ENCODE assay signal across 17 cellular contexts in the genomic region with DNA sequence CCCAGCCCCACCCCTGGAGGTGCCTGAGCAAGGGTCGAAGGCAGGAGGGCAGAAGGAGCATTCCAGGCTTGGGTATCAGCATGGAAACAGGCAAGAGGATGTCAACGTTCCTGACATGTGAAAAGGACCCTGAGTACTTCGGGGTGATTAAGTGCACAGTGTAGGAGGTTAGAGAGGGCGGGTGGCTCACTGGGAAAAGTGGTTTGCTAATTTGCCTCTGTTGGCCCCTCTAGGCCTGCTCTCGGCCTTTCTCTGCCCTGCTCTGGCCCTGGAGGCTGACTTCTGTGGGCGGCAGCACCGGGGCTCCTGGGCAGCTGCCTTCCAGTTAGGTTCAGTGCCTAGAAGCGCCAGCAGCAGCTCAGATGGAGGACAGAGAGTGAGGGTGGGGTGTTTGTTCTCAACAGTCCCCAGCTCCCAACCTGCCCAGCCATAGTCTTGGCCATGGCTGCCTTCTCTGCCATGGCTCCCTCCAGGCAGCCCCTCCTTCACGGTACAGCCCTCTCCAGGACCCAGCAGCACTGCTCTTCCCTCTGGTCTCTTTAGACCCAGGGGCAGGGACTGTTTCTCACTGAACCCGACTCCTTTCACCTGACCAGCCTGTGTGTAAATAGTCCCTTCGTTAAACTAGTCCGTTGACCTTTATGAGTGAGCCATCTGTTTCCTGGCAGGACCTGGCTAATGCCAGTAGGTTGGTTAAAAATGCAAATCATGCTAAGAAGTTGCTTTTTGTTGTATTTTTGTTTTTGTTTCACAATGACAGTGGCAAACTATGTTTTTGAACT.
A peak's percentile ranks its signal among the peaks of the same experiment; 100 is the strongest.
DNase-seq lines count a peak whose midpoint lies in the region; ATAC-seq and TF ChIP-seq lines count a peak whose summit lies in the region.
"Had no signal": no experiment of that assay in that cellular context is flagged by ENCODE, and none has a peak within 500 bp of the region (broad histone marks: within the 10 kb centered on the region; RNA-seq: fewer than 3 reads in every experiment).

No MANE protein-coding gene starts in this region.

- CTCF ChIA-PET in WTC11 (lab: Charles Lee): no interaction called here
- CTCF ChIA-PET in PC-3 (lab: Charles Lee): no interaction called here

- H3K79me1 ChIP-seq in neuronal stem cell (ENCODE audit: low read depth, low read length): no peaks in the 10 kb centered on the region

- no peaks in the 10 kb centered on the region for H3K36me3 ChIP-seq in neuronal stem cell (replicated peaks in 1 of 2; ENCODE audit: control insufficient read depth in 2 of 2, insufficient read depth in 2 of 2, low read length in 2 of 2)
- H3K36me3 ChIP-seq in PC-3 (ENCODE audit: low read depth, low read length): no peaks in the 10 kb centered on the region
- H3K36me3 ChIP-seq: BLaER1, vagina had no signal

- H3K27me3 Mint-ChIP-seq in HFFc6 (ENCODE audit: insufficient read depth) (no peaks in the 10 kb centered on the region), WTC11 (ENCODE audit: low read depth) (no peaks in the 10 kb centered on the region)

- H3K4me1 Mint-ChIP-seq in HFFc6 (ENCODE audit: low read depth): peaks cover 76% of the 10 kb centered on the region
- H3K4me1 Mint-ChIP-seq in WTC11: peaks cover 4% of the 10 kb centered on the region

- no peaks in the 10 kb centered on the region for H3F3A ChIP-seq in PC-3 (ENCODE audit: low read length, unreplicated experiment)

- H4K91ac ChIP-seq in neuronal stem cell (ENCODE audit: low read depth, low read length, poor library complexity): no peak overlapping the region

- H4K20me1 ChIP-seq in PC-3 (ENCODE audit: low read length): no peaks in the 10 kb centered on the region
- H4K20me1 ChIP-seq: BLaER1 had no signal

- no peaks in the 10 kb centered on the region for H3K79me2 ChIP-seq in PC-3 (ENCODE audit: low read length)

- H3K9me3 ChIP-seq in neuronal stem cell (replicated peaks in 1 of 2; ENCODE audit: control insufficient read depth in 2 of 2, insufficient read depth in 1 of 2, low read depth in 1 of 2, low read length in 2 of 2) (no peaks in the 10 kb centered on the region), PC-3 (ENCODE audit: low read length) (no peaks in the 10 kb centered on the region)
- H3K9me3 ChIP-seq: BLaER1, vagina had no signal

- H3K9me3 Mint-ChIP-seq in HFFc6 (no peaks in the 10 kb centered on the region), WTC11 (no peaks in the 10 kb centered on the region)
- H3K9me3 Mint-ChIP-seq: activated T-helper 1 cell treated with anti-CD3 and anti-CD28 coated beads, Interleukin-12 subunit alpha, Interleukin-12 subunit beta, Interleukin-2, Interleukin-4 antibody, amounts not matched to agents 30 ng/mL and 10 ng/mL and 1 ng/mL, durations not matched to agents 14 hours and 24 hours and 36 hours had no signal

- DNase-seq in G401 (ENCODE audit: low spot score) (peak; percentile 86), HFFc6 (no peak), WTC11 (ENCODE audit: low spot score) (no peak), neuronal stem cell (ENCODE audit: low spot score) (no peak), PC-3 (no peak)
- DNase-seq in activated CD4-positive, alpha-beta T cell treated with anti-CD3 and anti-CD28 coated beads for 4 hours: no peak
- DNase-seq in stimulated activated CD4-positive, alpha-beta T cell treated with anti-CD3 and anti-CD28 coated beads, Interleukin-12 subunit alpha, Interleukin-12 subunit beta, amount 100 ng/mL, for 4 hours: no peak
- DNase-seq: anterior cingulate cortex; effector CD4-positive, alpha-beta T cell; foreskin keratinocyte; NCI-H2171 treated with DMSO at 0.1 percent for 48 hours; stimulated activated CD4-positive, alpha-beta T cell treated with anti-CD3 and anti-CD28 coated beads, Interleukin-2, amount 100 ng/mL, for 48 hours; T-helper 2 cell had no signal

- H3K4me2 ChIP-seq in neuronal stem cell (ENCODE audit: insufficient read depth, low read length, poor library complexity, severe bottlenecking): no peak overlapping the region
- no peak overlapping the region for H3K4me2 ChIP-seq in PC-3 (ENCODE audit: low read length)
- H3K4me2 ChIP-seq: BLaER1 had no signal

- H3K23ac ChIP-seq in neuronal stem cell (ENCODE audit: low read depth, low read length, poor library complexity): no peak overlapping the region

- peaks cover 3 to 12% of the 10 kb centered on the region in 2 donors for H3K4me1 ChIP-seq in neuronal stem cell (ENCODE audit: control insufficient read depth in 2 of 2, insufficient read depth in 1 of 2, low read depth in 1 of 2, low read length in 2 of 2)
- H3K4me1 ChIP-seq in PC-3 (ENCODE audit: insufficient read depth, low read length): peaks cover 12% of the 10 kb centered on the region
- H3K4me1 ChIP-seq: BLaER1, foreskin keratinocyte had no signal

- no peak overlapping the region for H2BK15ac ChIP-seq in neuronal stem cell (ENCODE audit: low read length)

- H2BK12ac ChIP-seq in neuronal stem cell (ENCODE audit: low read length): no peak overlapping the region

- no peaks in the 10 kb centered on the region for H3K9me2 ChIP-seq in PC-3 (replicated peaks; ENCODE audit: low read length)

- no TSS peak for BruUV-seq in PC-3 (replicated peaks; lab: Mats Ljungman, UMichigan)

- intact Hi-C loops in PC-3 (cut with micrococcal nuclease): no loop called here

- peak overlapping the region; percentile 20 for H2AK5ac ChIP-seq in neuronal stem cell (ENCODE audit: low read depth, low read length)

- H3K36me3 Mint-ChIP-seq in HFFc6 (ENCODE audit: low read depth) (no peaks in the 10 kb centered on the region), WTC11 (no peaks in the 10 kb centered on the region)

- ATAC-seq in WTC11: peak; percentile 74
- ATAC-seq in PC-3: no peak
- ATAC-seq in GM21717 (IDR thresholded peaks at IDR 0.05; ENCODE audit: unreplicated experiment): no peak
- ATAC-seq: foreskin keratinocyte had no signal

- H3K4me3 Mint-ChIP-seq in HFFc6: no peak overlapping the region
- H3K4me3 Mint-ChIP-seq in WTC11: no peak overlapping the region
- H3K4me3 Mint-ChIP-seq: activated T-helper 1 cell treated with anti-CD3 and anti-CD28 coated beads, Interleukin-12 subunit alpha, Interleukin-12 subunit beta, Interleukin-2, Interleukin-4 antibody, amounts not matched to agents 30 ng/mL and 10 ng/mL and 1 ng/mL, durations not matched to agents 14 hours and 24 hours and 36 hours had no signal

- H3K14ac ChIP-seq in neuronal stem cell (ENCODE audit: low read length): no peak overlapping the region

- H3K27me3 ChIP-seq in neuronal stem cell (ENCODE audit: control insufficient read depth in 3 of 3, insufficient read depth in 3 of 3, low read depth in 1 of 3, low read length in 3 of 3): peaks cover 0 to 4% (median 0%) of the 10 kb centered on the region in 3 experiments
- no peaks in the 10 kb centered on the region for H3K27me3 ChIP-seq in PC-3 (ENCODE audit: low read length)
- H3K27me3 ChIP-seq: BLaER1, foreskin keratinocyte, vagina had no signal

- in situ Hi-C loops in G401 (cut with HindIII; ENCODE audit: low sequenced_read_pairs): no loop called here

- H3K18ac ChIP-seq in neuronal stem cell (ENCODE audit: low read length): peak overlapping the region; percentile 66

- H3K4ac ChIP-seq in neuronal stem cell (ENCODE audit: low read length): no peak overlapping the region

- WGBS in neuronal stem cell (ENCODE audit: extremely low coverage in 2 of 2, insufficient read length in 2 of 2, insufficient replicate concordance in 1 of 2), 2 donors: no CpG with 5 or more reads among the region's 12 CpGs

- H3K27ac Mint-ChIP-seq in HFFc6 (peak overlapping the region; percentile 18; the same call in 1 of the 2 replicates), WTC11 (no peak overlapping the region)
- H3K27ac Mint-ChIP-seq: activated T-helper 1 cell treated with anti-CD3 and anti-CD28 coated beads, Interleukin-12 subunit alpha, Interleukin-12 subunit beta, Interleukin-2, Interleukin-4 antibody, amounts not matched to agents 30 ng/mL and 10 ng/mL and 1 ng/mL, durations not matched to agents 14 hours and 24 hours and 36 hours had no signal

- no peak for TF ChIP-seq CTCF in HFFc6 (IDR thresholded peaks at IDR 0.05)
- no peak for TF ChIP-seq CTCF in WTC11 (IDR thresholded peaks at IDR 0.05)
- TF ChIP-seq CTCF in PC-3 (conservative IDR thresholded peaks at IDR 0.05; ENCODE audit: low read depth, low read length): no peak

- H2AFZ ChIP-seq in neuronal stem cell (ENCODE audit: low read length) (peak overlapping the region; percentile 63), PC-3 (ENCODE audit: low read length) (no peak overlapping the region)

- no peak overlapping the region for H3K27ac ChIP-seq in neuronal stem cell (replicated peaks; ENCODE audit: low read length)
- H3K27ac ChIP-seq in PC-3 (ENCODE audit: low read length): no peak overlapping the region
- H3K27ac ChIP-seq: BLaER1, foreskin keratinocyte, vagina had no signal

- no peak overlapping the region for H2BK120ac ChIP-seq in neuronal stem cell (ENCODE audit: low read depth, low read length)

- H3K4me3 ChIP-seq in neuronal stem cell (ENCODE audit: low read length in 2 of 2) (no peak overlapping the region), PC-3 (ENCODE audit: low read length) (no peak overlapping the region)
- H3K4me3 ChIP-seq: BLaER1, vagina had no signal

- no peak overlapping the region for H3K9ac ChIP-seq in neuronal stem cell (ENCODE audit: low read depth, low read length, poor library complexity)
- H3K9ac ChIP-seq in PC-3 (ENCODE audit: low read length): no peak overlapping the region
- H3K9ac ChIP-seq: BLaER1 had no signal

- POLR2A ChIA-PET in WTC11 (lab: Charles Lee): no interaction called here
- POLR2A ChIA-PET in PC-3 (lab: Charles Lee; ENCODE audit: unreplicated experiment): no interaction called here

- H2BK5ac ChIP-seq in neuronal stem cell (ENCODE audit: low read length): no peak overlapping the region

- no peak overlapping the region for H4K8ac ChIP-seq in neuronal stem cell (ENCODE audit: low read depth, low read length)
